Comparison of ENCODE assay signal across 1 cellular context in genomic region chr5:74394924-74395880, GRCh38.
TF ChIP-seq lines count a peak whose summit lies in the region.

No MANE protein-coding gene starts in this region.

TF ChIP-seq in SK-N-SH treated with all-trans-retinoic acid at 6 μM for 48 hours, 23 proteins besides CTCF, POLR2A, EP300 and RAD21 (continued from another document):
- TF ChIP-seq, protein P1, sequence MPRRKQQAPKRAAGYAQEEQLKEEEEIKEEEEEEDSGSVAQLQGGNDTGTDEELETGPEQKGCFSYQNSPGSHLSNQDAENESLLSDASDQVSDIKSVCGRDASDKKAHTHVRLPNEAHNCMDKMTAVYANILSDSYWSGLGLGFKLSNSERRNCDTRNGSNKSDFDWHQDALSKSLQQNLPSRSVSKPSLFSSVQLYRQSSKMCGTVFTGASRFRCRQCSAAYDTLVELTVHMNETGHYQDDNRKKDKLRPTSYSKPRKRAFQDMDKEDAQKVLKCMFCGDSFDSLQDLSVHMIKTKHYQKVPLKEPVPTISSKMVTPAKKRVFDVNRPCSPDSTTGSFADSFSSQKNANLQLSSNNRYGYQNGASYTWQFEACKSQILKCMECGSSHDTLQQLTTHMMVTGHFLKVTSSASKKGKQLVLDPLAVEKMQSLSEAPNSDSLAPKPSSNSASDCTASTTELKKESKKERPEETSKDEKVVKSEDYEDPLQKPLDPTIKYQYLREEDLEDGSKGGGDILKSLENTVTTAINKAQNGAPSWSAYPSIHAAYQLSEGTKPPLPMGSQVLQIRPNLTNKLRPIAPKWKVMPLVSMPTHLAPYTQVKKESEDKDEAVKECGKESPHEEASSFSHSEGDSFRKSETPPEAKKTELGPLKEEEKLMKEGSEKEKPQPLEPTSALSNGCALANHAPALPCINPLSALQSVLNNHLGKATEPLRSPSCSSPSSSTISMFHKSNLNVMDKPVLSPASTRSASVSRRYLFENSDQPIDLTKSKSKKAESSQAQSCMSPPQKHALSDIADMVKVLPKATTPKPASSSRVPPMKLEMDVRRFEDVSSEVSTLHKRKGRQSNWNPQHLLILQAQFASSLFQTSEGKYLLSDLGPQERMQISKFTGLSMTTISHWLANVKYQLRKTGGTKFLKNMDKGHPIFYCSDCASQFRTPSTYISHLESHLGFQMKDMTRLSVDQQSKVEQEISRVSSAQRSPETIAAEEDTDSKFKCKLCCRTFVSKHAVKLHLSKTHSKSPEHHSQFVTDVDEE (CRISPR knock-in tag; IDR thresholded peaks at IDR 0.05) = no peak
- TF ChIP-seq, protein P2, sequence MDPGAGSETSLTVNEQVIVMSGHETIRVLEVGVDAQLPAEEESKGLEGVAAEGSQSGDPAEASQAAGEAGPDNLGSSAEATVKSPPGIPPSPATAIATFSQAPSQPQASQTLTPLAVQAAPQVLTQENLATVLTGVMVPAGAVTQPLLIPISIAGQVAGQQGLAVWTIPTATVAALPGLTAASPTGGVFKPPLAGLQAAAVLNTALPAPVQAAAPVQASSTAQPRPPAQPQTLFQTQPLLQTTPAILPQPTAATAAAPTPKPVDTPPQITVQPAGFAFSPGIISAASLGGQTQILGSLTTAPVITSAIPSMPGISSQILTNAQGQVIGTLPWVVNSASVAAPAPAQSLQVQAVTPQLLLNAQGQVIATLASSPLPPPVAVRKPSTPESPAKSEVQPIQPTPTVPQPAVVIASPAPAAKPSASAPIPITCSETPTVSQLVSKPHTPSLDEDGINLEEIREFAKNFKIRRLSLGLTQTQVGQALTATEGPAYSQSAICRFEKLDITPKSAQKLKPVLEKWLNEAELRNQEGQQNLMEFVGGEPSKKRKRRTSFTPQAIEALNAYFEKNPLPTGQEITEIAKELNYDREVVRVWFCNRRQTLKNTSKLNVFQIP (CRISPR knock-in tag; IDR thresholded peaks at IDR 0.05; ENCODE audit: borderline replicate concordance, low read depth) = no peak
- no peak for TF ChIP-seq SNAI2 (CRISPR knock-in tag; IDR thresholded peaks at IDR 0.05)
- no peak for TF ChIP-seq ZNF70 (CRISPR knock-in tag; IDR thresholded peaks at IDR 0.05)
- TF ChIP-seq TCF4 (CRISPR knock-in tag; IDR thresholded peaks at IDR 0.05; ENCODE audit: borderline replicate concordance) = no peak
TF ChIP-seq in SK-N-SH treated with all-trans-retinoic acid at 6 μM for 48 hours: peak in this region for 0.
